10 cellular contexts compared by ENCODE assay signal in the genomic region with DNA sequence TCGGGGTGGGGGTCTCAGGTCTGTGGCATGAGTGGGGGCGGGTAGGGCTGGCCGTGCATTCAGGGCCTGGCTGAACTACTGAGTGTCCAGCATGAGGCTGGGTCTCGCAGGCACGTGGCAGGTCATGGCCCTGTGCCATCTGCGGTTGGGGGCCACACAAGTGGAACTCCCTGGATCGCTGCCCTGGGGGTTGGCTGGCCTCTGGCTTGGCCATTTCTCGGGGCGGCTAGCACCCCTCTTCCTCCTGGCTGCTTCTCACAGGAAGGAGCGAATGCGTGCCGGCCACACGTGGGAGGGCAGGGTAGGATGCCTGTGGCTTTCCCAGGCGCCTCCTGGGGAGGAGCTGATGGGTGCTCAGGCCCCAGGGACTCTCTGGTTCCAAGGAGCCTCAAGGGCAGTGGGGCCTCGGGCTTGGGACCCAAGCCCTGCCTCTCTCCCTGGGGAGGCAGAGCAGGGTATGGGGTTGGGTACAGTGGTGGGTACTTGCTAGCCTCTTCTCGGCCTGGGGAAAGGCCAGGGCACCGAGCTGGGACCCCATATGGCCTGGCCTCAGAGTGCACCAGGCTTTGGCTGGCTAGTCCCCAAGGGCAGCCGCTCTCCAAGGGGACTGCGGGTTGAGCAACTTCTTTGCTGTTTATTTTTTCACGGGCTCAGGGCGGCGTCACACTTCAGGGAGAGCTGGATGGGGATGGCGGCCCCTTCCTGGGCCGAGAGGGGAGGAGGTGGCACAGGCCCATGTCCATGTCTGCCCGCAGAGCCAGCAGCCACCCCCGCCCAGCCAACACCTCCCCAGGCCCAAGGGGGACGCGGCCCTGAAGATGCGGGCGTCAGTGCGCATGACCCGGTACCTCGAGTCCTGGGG. TPM values are rescaled to one million over a fixed set of nuclear protein-coding genes. Genes with fewer than 3 reads are reported as not detected.
DNase-seq lines count a peak whose midpoint lies in the region; ATAC-seq and TF ChIP-seq lines count a peak whose summit lies in the region.
"Had no signal": no experiment of that assay in that cellular context is flagged by ENCODE, and none has a peak within 500 bp of the region (broad histone marks: within the 10 kb centered on the region; RNA-seq: fewer than 3 reads in every experiment).

No MANE protein-coding gene starts in this region.

- no peaks in the 10 kb centered on the region for H4K20me1 ChIP-seq in mammary epithelial cell (ENCODE audit: insufficient read depth, low read length)

- TF ChIP-seq CTCF in mammary epithelial cell (conservative IDR thresholded peaks at IDR 0.05 in 1 of 2, IDR thresholded peaks at IDR 0.05 in 1 of 2; ENCODE audit: extremely low read depth in 1 of 2, insufficient read depth in 1 of 2, low read depth in 1 of 2, low read length in 2 of 2) (no peak), MCF 10A (IDR thresholded peaks at IDR 0.05; ENCODE audit: unreplicated experiment) (no peak), activated B cell treated with CpG ODN at 0.5 μM for 24 hours (IDR thresholded peaks at IDR 0.05) (no peak), upper lobe of right lung (IDR thresholded peaks at IDR 0.05) (no peak)

- peak overlapping the region; percentile 8 for H2AFZ ChIP-seq in mammary epithelial cell (ENCODE audit: low read depth, low read length)

- peaks cover 6% of the 10 kb centered on the region for H3K36me3 Mint-ChIP-seq in MCF 10A (ENCODE audit: insufficient read depth, unreplicated experiment)
- H3K36me3 Mint-ChIP-seq in activated B cell treated with CpG ODN at 0.5 μM for 24 hours (ENCODE audit: low read depth) = peaks cover 59% of the 10 kb centered on the region

- CTCF ChIA-PET in mammary epithelial cell (lab: Charles Lee; ENCODE audit: low non-redundant PET) = no interaction called here
- CTCF ChIA-PET in MCF 10A (lab: Yijun Ruan, JAX) = interaction anchor here (0.6 kb wide), 1 partner anchor 14 kb away, joined by 3 read pairs; no protein-coding TSS in a partner anchor
- CTCF ChIA-PET in activated B cell treated with CpG ODN at 0.5 μM for 24 hours (lab: Charles Lee) = no interaction called here

- peaks cover 7% of the 10 kb centered on the region for H3K4me1 Mint-ChIP-seq in MCF 10A (ENCODE audit: insufficient read depth, unreplicated experiment)
- no peaks in the 10 kb centered on the region for H3K4me1 Mint-ChIP-seq in activated B cell treated with CpG ODN at 0.5 μM for 24 hours

- no peak overlapping the region for H3K4me3 Mint-ChIP-seq in MCF 10A (ENCODE audit: unreplicated experiment)
- no peak overlapping the region for H3K4me3 Mint-ChIP-seq in activated B cell treated with CpG ODN at 0.5 μM for 24 hours

- no peak overlapping the region for H3K4me2 ChIP-seq in mammary epithelial cell (ENCODE audit: insufficient read depth, low read depth, low read length)

- H3K9ac ChIP-seq in mammary epithelial cell (ENCODE audit: insufficient read depth, low read length) = no peak overlapping the region

- POLR2A ChIA-PET in MCF 10A (lab: Yijun Ruan, JAX) = no interaction called here
- POLR2A ChIA-PET in activated B cell treated with CpG ODN at 0.5 μM for 24 hours (lab: Charles Lee) = interaction anchor here (0.7 kb wide), 2 partner anchors 30 to 51 kb away, joined by 8 to 9 read pairs; no protein-coding TSS in a partner anchor

- H3K9me3 Mint-ChIP-seq in MCF 10A (ENCODE audit: unreplicated experiment) (no peaks in the 10 kb centered on the region), activated B cell treated with CpG ODN at 0.5 μM for 24 hours (no peaks in the 10 kb centered on the region)

- intact Hi-C loops in mammary epithelial cell (cut with micrococcal nuclease) (no loop called here), MCF 10A (cut with micrococcal nuclease) (no loop called here), activated B cell treated with CpG ODN at 0.5 μM for 24 hours (cut with micrococcal nuclease) (no loop called here), upper lobe of right lung (cut with DNase I) (no loop called here)

- H3K27me3 ChIP-seq in mammary epithelial cell (ENCODE audit: insufficient read depth, low read length) = no peaks in the 10 kb centered on the region
- H3K27me3 ChIP-seq in upper lobe of right lung = no peaks in the 10 kb centered on the region

- BruUV-seq in mammary epithelial cell (replicated peaks; lab: Mats Ljungman, UMichigan) (no TSS peak), MCF 10A (replicated peaks; lab: Mats Ljungman, UMichigan) (no TSS peak)

- H3K4me1 ChIP-seq in mammary epithelial cell (ENCODE audit: insufficient read depth, low read length) = peaks cover 14% of the 10 kb centered on the region
- H3K4me1 ChIP-seq in upper lobe of right lung = peaks cover 17% of the 10 kb centered on the region

- ATAC-seq in activated B cell treated with CpG ODN at 0.5 μM for 24 hours (ENCODE audit: low read depth) (no peak), left lobe of liver (peak; percentile 44), upper lobe of right lung (peak; percentile 57), GM19463 (IDR thresholded peaks at IDR 0.05; ENCODE audit: unreplicated experiment) (no peak)

- H3K27ac ChIP-seq in mammary epithelial cell (ENCODE audit: insufficient read depth, low read depth, low read length) = no peak overlapping the region
- H3K27ac ChIP-seq in upper lobe of right lung = peak overlapping the region; percentile 71

- H3K27ac Mint-ChIP-seq in MCF 10A (ENCODE audit: low read depth, unreplicated experiment) = no peak overlapping the region
- H3K27ac Mint-ChIP-seq in activated B cell treated with CpG ODN at 0.5 μM for 24 hours = no peak overlapping the region

- no peak overlapping the region for H3K4me3 ChIP-seq in mammary epithelial cell (replicated peaks in 1 of 3; ENCODE audit: insufficient read depth in 1 of 3, low read depth in 2 of 3, low read length in 3 of 3)
- no peak overlapping the region for H3K4me3 ChIP-seq in upper lobe of right lung

- in situ Hi-C loops in mammary epithelial cell (cut with MboI; ENCODE audit: low sequenced_read_pairs in 2 of 2) = no loop called here

- dilution Hi-C loops in mammary epithelial cell (cut with HindIII; ENCODE audit: low sequenced_read_pairs) = no loop called here

- H3K79me2 ChIP-seq in mammary epithelial cell (ENCODE audit: insufficient read depth, low read length) = no peaks in the 10 kb centered on the region

- no peaks in the 10 kb centered on the region for H3K9me3 ChIP-seq in mammary epithelial cell (replicated peaks; ENCODE audit: insufficient read depth, low read length)
- no peaks in the 10 kb centered on the region for H3K9me3 ChIP-seq in upper lobe of right lung

- 65% methylated on average over 14 of the region's 33 CpGs for WGBS in mammary epithelial cell (ENCODE audit: low coverage, missing lambda C conversion rate)

- no peak for DNase-seq in mammary epithelial cell
- no peak for DNase-seq in MCF 10A (ENCODE audit: unreplicated experiment)
- DNase-seq in activated B cell treated with CpG ODN at 0.5 μM for 24 hours = peak; percentile 10
- peak; percentile 43 for DNase-seq in left lobe of liver (ENCODE audit: low spot score)
- DNase-seq in upper lobe of right lung = peak; percentile 81
- no peak for DNase-seq in SW480 (ENCODE audit: low spot score)
- DNase-seq in retina = no peak
- DNase-seq: NCI-H1092 treated with DMSO at 0.1 percent for 48 hours, NCI-H774 had no signal

- H3K27me3 Mint-ChIP-seq in MCF 10A (ENCODE audit: insufficient read depth, unreplicated experiment) = no peaks in the 10 kb centered on the region
- no peaks in the 10 kb centered on the region for H3K27me3 Mint-ChIP-seq in activated B cell treated with CpG ODN at 0.5 μM for 24 hours

- H3K36me3 ChIP-seq in mammary epithelial cell (ENCODE audit: insufficient read depth, low read length) (no peaks in the 10 kb centered on the region), upper lobe of right lung (peaks cover 42% of the 10 kb centered on the region)

RNA-seq across cellular contexts. Expression of a gene that starts 37.5 kb away (rescaled TPM):
- 10 to 100 TPM in 1 of 2 donors, 1 to 10 TPM in 1; 8.2 to 16.3 TPM for total RNA-seq in mammary epithelial cell
- polyA plus RNA-seq in mammary epithelial cell = 1.9 TPM
- polyA minus RNA-seq in mammary epithelial cell = 0.57 TPM
- 32.9 and 61.5 TPM in 2 replicates for total RNA-seq in MCF 10A (2022)
- total RNA-seq in activated B cell treated with CpG ODN at 0.5 μM for 24 hours = 109 and 128 TPM in 2 replicates
- 4.9 TPM for total RNA-seq in left lobe of liver
- total RNA-seq in upper lobe of right lung = 88.1 TPM

Comparison
In these comparisons a context has a peak if more than half of its experiments do, and no peak if none do; other contexts are left out.
1. DNase-seq: peak in activated B cell treated with CpG ODN at 0.5 μM for 24 hours (single experiment), left lobe of liver (single experiment) and upper lobe of right lung (single experiment); none in mammary epithelial cell (single experiment), MCF 10A (single experiment), SW480 (single experiment) and retina (single experiment).
2. ATAC-seq: peak in left lobe of liver (single experiment) and upper lobe of right lung (single experiment); none in activated B cell treated with CpG ODN at 0.5 μM for 24 hours (single experiment) and GM19463 (single experiment).